In genomic region chr1:174883361-174883760, GRCh38 we compare ENCODE assay signal across 10 cellular contexts.
DNase-seq lines count a peak whose midpoint lies in the region; ATAC-seq and TF ChIP-seq lines count a peak whose summit lies in the region.
"Had no signal": no experiment of that assay in that cellular context is flagged by ENCODE, and none has a peak within 500 bp of the region (broad histone marks: within the 10 kb centered on the region; RNA-seq: fewer than 3 reads in every experiment).

No MANE protein-coding gene starts in this region.

- H3K27ac ChIP-seq in breast epithelium (no peak overlapping the region), colonic mucosa (no peak overlapping the region)

- TF ChIP-seq CTCF in MCF 10A (IDR thresholded peaks at IDR 0.05; ENCODE audit: unreplicated experiment): no peak
- no peak for TF ChIP-seq CTCF in breast epithelium (IDR thresholded peaks at IDR 0.05)
- TF ChIP-seq CTCF in epithelial cell of proximal tubule (conservative IDR thresholded peaks at IDR 0.05; ENCODE audit: low read depth, low read length): peak; percentile 21
- no peak for TF ChIP-seq CTCF in colonic mucosa (IDR thresholded peaks at IDR 0.05)

- CTCF ChIA-PET in MCF 10A (lab: Yijun Ruan, JAX): interaction anchor here (0.6 to 0.7 kb wide), 3 partner anchors 112 to 472 kb away, joined by 3 read pairs; no protein-coding TSS in a partner anchor

- ATAC-seq in stimulated activated naive CD8-positive, alpha-beta T cell treated with anti-CD3 and anti-CD28 coated beads, Interleukin-15, Interleukin-2, amounts not matched to agents 100 U/mL and 50 U/mL, for 24 hours: no peak
- no peak for ATAC-seq in HG03097 (IDR thresholded peaks at IDR 0.05; ENCODE audit: low FRiP score, unreplicated experiment)

- H3K36me3 Mint-ChIP-seq in MCF 10A (ENCODE audit: insufficient read depth, unreplicated experiment): peaks cover 4% of the 10 kb centered on the region

- H3K27me3 Mint-ChIP-seq in MCF 10A (ENCODE audit: insufficient read depth, unreplicated experiment): no peaks in the 10 kb centered on the region

- H3K4me1 ChIP-seq in breast epithelium: no peaks in the 10 kb centered on the region
- no peaks in the 10 kb centered on the region for H3K4me1 ChIP-seq in colonic mucosa

- H3K27me3 ChIP-seq in breast epithelium: no peaks in the 10 kb centered on the region
- H3K27me3 ChIP-seq in colonic mucosa: no peaks in the 10 kb centered on the region

- H3K9me3 ChIP-seq in breast epithelium: no peaks in the 10 kb centered on the region
- H3K9me3 ChIP-seq in colonic mucosa: no peaks in the 10 kb centered on the region

- no peaks in the 10 kb centered on the region for H3K9me3 Mint-ChIP-seq in MCF 10A (ENCODE audit: unreplicated experiment)
- H3K9me3 Mint-ChIP-seq: nephron had no signal

- no peaks in the 10 kb centered on the region for H3K4me1 Mint-ChIP-seq in MCF 10A (ENCODE audit: insufficient read depth, unreplicated experiment)

- H3K36me3 ChIP-seq in breast epithelium (no peaks in the 10 kb centered on the region), colonic mucosa (no peaks in the 10 kb centered on the region)

- POLR2A ChIA-PET in MCF 10A (lab: Yijun Ruan, JAX): interaction anchor here (0.9 to 1.3 kb wide), 2 partner anchors 115 to 140 kb away, joined by 3 to 4 read pairs; partner anchors contain the start of gene MRPS14

- intact Hi-C loops in MCF 10A (cut with micrococcal nuclease): no loop called here
- intact Hi-C loops in breast epithelium (cut with DNase I; ENCODE audit: low total_unique reads): no loop called here
- intact Hi-C loops in colonic mucosa (cut with DNase I): no loop called here

- TF ChIP-seq POLR2A in breast epithelium (IDR thresholded peaks at IDR 0.05): no peak

- peak; percentile 62 for DNase-seq in MCF 10A (ENCODE audit: unreplicated experiment)
- no peak for DNase-seq in breast epithelium (ENCODE audit: low spot score in 2 of 2)
- peak; percentile 65 for DNase-seq in OCI-M1 (lab: John Stamatoyannopoulos, UW)
- DNase-seq in epithelial cell of proximal tubule (ENCODE audit: low read depth): no peak
- peak; percentile 34 for DNase-seq in superior temporal gyrus (ENCODE audit: extremely low spot score)
- DNase-seq in stimulated activated naive CD8-positive, alpha-beta T cell treated with anti-CD3 and anti-CD28 coated beads, Interleukin-15, Interleukin-2, amounts not matched to agents 100 U/mL and 50 U/mL, for 24 hours: no peak
- no peak for DNase-seq in colonic mucosa
- DNase-seq: activated CD4-positive, alpha-beta T cell treated with anti-CD3 and anti-CD28 coated beads, Interleukin-2, amount 50 U/mL, for 1 hour had no signal

- no TSS peak for BruUV-seq in MCF 10A (replicated peaks; lab: Mats Ljungman, UMichigan)

- H3K4me3 ChIP-seq in breast epithelium (no peak overlapping the region), epithelial cell of proximal tubule (ENCODE audit: low read depth, low read length) (no peak overlapping the region), colonic mucosa (no peak overlapping the region)

- no peak overlapping the region for H3K4me3 Mint-ChIP-seq in MCF 10A (ENCODE audit: unreplicated experiment)
- H3K4me3 Mint-ChIP-seq: nephron had no signal

- H3K27ac Mint-ChIP-seq in MCF 10A (ENCODE audit: low read depth, unreplicated experiment): no peak overlapping the region
- H3K27ac Mint-ChIP-seq: nephron had no signal

- no peak overlapping the region for H3K9ac ChIP-seq in colonic mucosa (ENCODE audit: low read depth in 2 of 2, low read length in 2 of 2)

Comparison
In these comparisons a context has a peak if more than half of its experiments do, and no peak if none do; other contexts are left out.
1. DNase-seq: peak in MCF 10A (single experiment), OCI-M1 (single experiment) and superior temporal gyrus (single experiment); none in breast epithelium (0 of 2), epithelial cell of proximal tubule (single experiment), stimulated activated naive CD8-positive, alpha-beta T cell treated with anti-CD3 and anti-CD28 coated beads, Interleukin-15, Interleukin-2, amounts not matched to agents 100 U/mL and 50 U/mL, for 24 hours (single experiment) and colonic mucosa (single experiment).